In genomic region chr20:36951198-36951976, GRCh38 we compare ENCODE assay signal across 8 cellular contexts. TPM values are rescaled to one million over a fixed set of nuclear protein-coding genes. Genes with fewer than 3 reads are reported as not detected.
A peak's percentile ranks its signal among the peaks of the same experiment; 100 is the strongest.
DNase-seq lines count a peak whose midpoint lies in the region; ATAC-seq and TF ChIP-seq lines count a peak whose summit lies in the region.

SAMHD1 (minus strand) TSS chr20:36951708; CDS start chr20:36951643, 65 bp downstream.

- ATAC-seq in GM19025 (IDR thresholded peaks at IDR 0.05; ENCODE audit: low read depth, unreplicated experiment) (peak; percentile 88), HG03342 (IDR thresholded peaks at IDR 0.05; ENCODE audit: unreplicated experiment) (peak; percentile 86)

- H3K4me3 ChIP-seq in AG10803 (ENCODE audit: low read length): peak within 1 kb of the TSS; percentile 98
- H3K4me3 ChIP-seq in kidney epithelial cell (ENCODE audit: low read depth, low read length): peak within 1 kb of the TSS; percentile 92

- DNase-seq in AG10803 (ENCODE audit: low read depth) (peak; percentile 98), NCI-H460 (ENCODE audit: extremely low read depth, low read depth) (peak; percentile 98), cerebellum (ENCODE audit: low spot score) (peak; percentile 97), kidney epithelial cell (ENCODE audit: low read depth) (peak; percentile 96)
- peak; percentile 79 for DNase-seq in activated CD4-positive, alpha-beta T cell treated with anti-CD3 and anti-CD28 coated beads for 1 hour
- peak; percentile 86 to 88 for DNase-seq in stimulated activated CD4-positive, alpha-beta T cell treated with anti-CD3 and anti-CD28 coated beads, Interleukin-15, amount 100 ng/mL, for 48 hours (ENCODE audit: low read depth in 2 of 2)

- H3K27me3 ChIP-seq in kidney epithelial cell (ENCODE audit: control insufficient read depth, insufficient read depth, low read length): no peaks in the 10 kb centered on the region

- no peaks in the 10 kb centered on the region for H3K36me3 ChIP-seq in kidney epithelial cell (ENCODE audit: control insufficient read depth, insufficient read depth, low read length)

- TF ChIP-seq CTCF in AG10803 (conservative IDR thresholded peaks at IDR 0.05; ENCODE audit: low read length) (no peak; the same call in 1 of the 2 replicates), kidney epithelial cell (IDR thresholded peaks at IDR 0.05; ENCODE audit: insufficient read depth, low read length, poor library complexity, severe bottlenecking) (no peak)

RNA-seq across cellular contexts. Expression of gene SAMHD1, which starts in this region (rescaled TPM):
- total RNA-seq in NCI-H460 (2014; rRNA removed; shearing (Covaris generic)): 12.9 and 13.4 TPM in 2 replicates
- 14.5 and 22.3 TPM in 2 replicates for polyA plus RNA-seq in NCI-H460 (2014; cell fraction: nucleus; rRNA removed)
- total RNA-seq in cerebellum: 23.4 TPM
- total RNA-seq in kidney epithelial cell: 16.9 and 21.2 TPM in 2 replicates

Comparison
In these comparisons a context has a peak if more than half of its experiments do, and no peak if none do; other contexts are left out.
1. Peak in every context shown above with its lines: DNase-seq, ATAC-seq and H3K4me3 ChIP-seq.